8 cellular contexts compared by ENCODE assay signal in the genomic region with DNA sequence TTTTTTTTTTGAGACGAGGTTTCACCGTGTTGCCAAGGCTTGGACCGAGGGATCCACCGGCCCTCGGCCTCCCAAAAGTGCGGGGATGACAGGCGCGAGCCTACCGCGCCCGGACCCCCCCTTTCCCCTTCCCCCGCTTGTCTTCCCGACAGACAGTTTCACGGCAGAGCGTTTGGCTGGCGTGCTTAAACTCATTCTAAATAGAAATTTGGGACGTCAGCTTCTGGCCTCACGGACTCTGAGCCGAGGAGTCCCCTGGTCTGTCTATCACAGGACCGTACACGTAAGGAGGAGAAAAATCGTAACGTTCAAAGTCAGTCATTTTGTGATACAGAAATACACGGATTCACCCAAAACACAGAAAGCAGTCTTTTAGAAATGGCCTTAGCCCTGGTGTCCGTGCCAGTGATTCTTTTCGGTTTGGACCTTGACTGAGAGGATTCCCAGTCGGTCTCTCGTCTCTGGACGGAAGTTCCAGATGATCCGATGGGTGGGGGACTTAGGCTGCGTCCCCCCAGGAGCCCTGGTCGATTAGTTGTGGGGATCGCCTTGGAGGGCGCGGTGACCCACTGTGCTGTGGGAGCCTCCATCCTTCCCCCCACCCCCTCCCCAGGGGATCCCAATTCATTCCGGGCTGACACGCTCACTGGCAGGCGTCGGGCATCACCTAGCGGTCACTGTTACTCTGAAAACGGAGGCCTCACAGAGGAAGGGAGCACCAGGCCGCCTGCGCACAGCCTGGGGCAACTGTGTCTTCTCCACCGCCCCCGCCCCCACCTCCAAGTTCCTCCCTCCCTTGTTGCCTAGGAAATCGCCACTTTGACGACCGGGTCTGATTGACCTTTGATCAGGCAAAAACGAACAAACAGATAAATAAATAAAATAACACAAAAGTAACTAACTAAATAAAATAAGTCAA.
DNase-seq lines count a peak whose midpoint lies in the region; ATAC-seq and TF ChIP-seq lines count a peak whose summit lies in the region.
"Not testable (repeated sequence)": the region's sequence is repeated elsewhere in the genome, so short reads cannot be mapped to it uniquely, and the experiment has no call there.

No MANE protein-coding gene starts in this region.

- not testable (repeated sequence) for H3K4me1 Mint-ChIP-seq in WTC11

- not testable (repeated sequence) for H3K27ac Mint-ChIP-seq in WTC11

- ATAC-seq in GM18498 (IDR thresholded peaks at IDR 0.05; ENCODE audit: unreplicated experiment) (peak; percentile 35), GM19328 (IDR thresholded peaks at IDR 0.05; ENCODE audit: unreplicated experiment) (peak; percentile 34), GM21619 (IDR thresholded peaks at IDR 0.05; ENCODE audit: unreplicated experiment) (peak; percentile 40), HG02938 (IDR thresholded peaks at IDR 0.05; ENCODE audit: unreplicated experiment) (peak; percentile 38), HG03354 (IDR thresholded peaks at IDR 0.05; ENCODE audit: poor library complexity, severe bottlenecking, unreplicated experiment) (peak; percentile 52), WTC11 (peak; percentile 83), Right ventricle myocardium superior (ENCODE audit: poor library complexity) (peak; percentile 71), sciatic nerve (peak; percentile 82)

- H3K4me3 Mint-ChIP-seq in WTC11, result not testable (repeated sequence)

- intact Hi-C loops in Right ventricle myocardium superior (cut with DNase I); sciatic nerve (cut with DNase I): not testable (repeated sequence)

- CTCF ChIA-PET in WTC11 (lab: Charles Lee), result not testable (repeated sequence)

- DNase-seq in WTC11 (ENCODE audit: low spot score); Right ventricle myocardium superior; sciatic nerve (ENCODE audit: low spot score): not testable (repeated sequence)

- TF ChIP-seq CTCF in WTC11 (IDR thresholded peaks at IDR 0.05), result not testable (repeated sequence)

- not testable (repeated sequence) for H3K36me3 Mint-ChIP-seq in WTC11

- not testable (repeated sequence) for H3K9me3 Mint-ChIP-seq in WTC11

- POLR2A ChIA-PET in WTC11 (lab: Charles Lee), result not testable (repeated sequence)

- H3K27me3 Mint-ChIP-seq in WTC11 (ENCODE audit: low read depth), result not testable (repeated sequence)
